ENCODE assay signal across 1 cellular context in genomic region chr21:34580181-34580700, GRCh38.
TF ChIP-seq lines count a peak whose summit lies in the region.

No MANE protein-coding gene starts in this region.

TF ChIP-seq in IMR-90, 13 proteins besides CTCF, POLR2A, EP300 and RAD21:
- TF ChIP-seq MXI1 (IDR thresholded peaks at IDR 0.05; ENCODE audit: borderline replicate concordance, low read depth, low read length) (no peak), CEBPB (IDR thresholded peaks at IDR 0.05; ENCODE audit: low read depth, low read length) (no peak), RCOR1 (IDR thresholded peaks at IDR 0.05; ENCODE audit: insufficient replicate concordance, low read length) (no peak), CHD1 (IDR thresholded peaks at IDR 0.05; ENCODE audit: low read depth, low read length) (no peak)
